Comparison of ENCODE assay signal across 8 cellular contexts in genomic region chr7:74393722-74394121, GRCh38. TPM values are rescaled to one million over a fixed set of nuclear protein-coding genes. Genes with fewer than 3 reads are reported as not detected.
A peak's percentile ranks its signal among the peaks of the same experiment; 100 is the strongest.
DNase-seq lines count a peak whose midpoint lies in the region; FAIRE-seq and TF ChIP-seq lines count a peak whose summit lies in the region.
"Not testable (repeated sequence)": the region's sequence is repeated elsewhere in the genome, so short reads cannot be mapped to it uniquely, and the experiment has no call there.

No MANE protein-coding gene starts in this region.

- H3K18ac ChIP-seq in H9 (ENCODE audit: insufficient read length, low read depth, low read length): not testable (repeated sequence)

- not testable (repeated sequence) for H3K27ac Mint-ChIP-seq in Caco-2 (ENCODE audit: unreplicated experiment); activated naive CD4-positive, alpha-beta T cell treated with anti-CD3 and anti-CD28 coated beads for 36 hours; nephron
- H3K27ac Mint-ChIP-seq in H9: peak overlapping the region; percentile 40 to 91 (median 65); a peak in 2 of 7 replicates

- H3K27ac ChIP-seq in H9 (ENCODE audit: insufficient read length, low read depth, low read length): not testable (repeated sequence)
- H3K27ac ChIP-seq in endothelial cell of umbilical vein (ENCODE audit: insufficient read depth, low read depth, low read length) (peak overlapping the region; percentile 20), tibial nerve (peak overlapping the region in 2 of 4 donors; percentile 43 to 59)

- H3K27me3 Mint-ChIP-seq in Caco-2 (ENCODE audit: insufficient read depth, unreplicated experiment); H9 (ENCODE audit: low read depth); activated naive CD4-positive, alpha-beta T cell treated with anti-CD3 and anti-CD28 coated beads for 36 hours (ENCODE audit: low read depth); nephron (ENCODE audit: low read depth): not testable (repeated sequence)

- H4K5ac ChIP-seq in H9 (ENCODE audit: insufficient read length, low read depth, low read length): not testable (repeated sequence)

- not testable (repeated sequence) for H2BK20ac ChIP-seq in H9 (ENCODE audit: low read depth, low read length, poor library complexity, severe bottlenecking)

- H3K79me2 ChIP-seq in H9 (ENCODE audit: insufficient read depth, low read length); endothelial cell of umbilical vein (ENCODE audit: control insufficient read depth, insufficient read depth, low read length): not testable (repeated sequence)

- not testable (repeated sequence) for H3K4me3 Mint-ChIP-seq in Caco-2 (ENCODE audit: unreplicated experiment); H9; activated naive CD4-positive, alpha-beta T cell treated with anti-CD3 and anti-CD28 coated beads for 36 hours; nephron

- not testable (repeated sequence) for H2BK5ac ChIP-seq in H9 (ENCODE audit: insufficient read length, low read length)

- POLR2A ChIA-PET in Caco-2 (lab: Charles Lee); endothelial cell of umbilical vein (lab: Charles Lee): not testable (repeated sequence)

- not testable (repeated sequence) for H3T11ph ChIP-seq in H9 (ENCODE audit: low read length)

- not testable (repeated sequence) for H3K4me1 ChIP-seq in Caco-2; H9 (ENCODE audit: insufficient read depth, low read length); endothelial cell of umbilical vein (ENCODE audit: control insufficient read depth, extremely low read depth, insufficient read depth, low read length)
- peaks cover 0 to 12% (median 0%) of the 10 kb centered on the region in 4 donors for H3K4me1 ChIP-seq in tibial nerve

- dilution Hi-C loops in endothelial cell of umbilical vein (cut with MboI; ENCODE audit: extremely low pct_ligation_motif_present, low sequenced_read_pairs): not testable (repeated sequence)

- intact Hi-C loops in Caco-2 (cut with micrococcal nuclease; ENCODE audit: unreplicated experiment): loop anchor here (1.0 to 5.0 kb wide), 3 partner anchors 101 to 341 kb away; no protein-coding TSS in a partner anchor
- intact Hi-C loops in activated naive CD4-positive, alpha-beta T cell treated with anti-CD3 and anti-CD28 coated beads for 36 hours (cut with micrococcal nuclease): loop anchor here (10.0 kb wide), 1 partner anchor 529 kb away; the partner anchor contains the start of gene TMEM270
- intact Hi-C loops in endothelial cell of umbilical vein (cut with micrococcal nuclease): loop anchor here (1.0 to 2.0 kb wide), 7 partner anchors 103 to 527 kb away; partner anchors contain the start of gene RFC2

- not testable (repeated sequence) for H2AK5ac ChIP-seq in H9 (ENCODE audit: insufficient read length, low read length)

- H3K14ac ChIP-seq in H9 (ENCODE audit: insufficient read depth, low read length): not testable (repeated sequence)

- not testable (repeated sequence) for TF ChIP-seq EP300 in tibial nerve (IDR thresholded peaks at IDR 0.05)

- not testable (repeated sequence) for H3K9me3 Mint-ChIP-seq in Caco-2 (ENCODE audit: unreplicated experiment); H9; activated naive CD4-positive, alpha-beta T cell treated with anti-CD3 and anti-CD28 coated beads for 36 hours; nephron

- H2BK12ac ChIP-seq in H9 (ENCODE audit: insufficient read length, low read depth, low read length): not testable (repeated sequence)

- BruUV-seq in Caco-2 (replicated peaks; lab: Mats Ljungman, UMichigan); endothelial cell of umbilical vein (replicated peaks; lab: Mats Ljungman, UMichigan): not testable (repeated sequence)

- DNase-seq in Caco-2 (peak in 1 of 2 experiments; percentile 63), H9 (peak; percentile 70), NCI-H748 (lab: John Stamatoyannopoulos, UW; ENCODE audit: unreplicated experiment) (peak; percentile 8), endothelial cell of umbilical vein (ENCODE audit: low read depth, low spot score) (peak; percentile 70), inferior parietal cortex (ENCODE audit: extremely low spot score) (peak; percentile 74), tibial nerve (ENCODE audit: low spot score in 2 of 2) (peak in 1 of 2 donors; percentile 37)
- peak; percentile 58 for DNase-seq in activated naive CD4-positive, alpha-beta T cell treated with anti-CD3 and anti-CD28 coated beads for 36 hours

- H3K4ac ChIP-seq in H9 (ENCODE audit: low read depth, low read length): not testable (repeated sequence)

- H3K27me3 ChIP-seq in Caco-2 (replicated peaks; ENCODE audit: control insufficient read depth, insufficient read depth, low read length); H9 (ENCODE audit: insufficient read depth, low read length); endothelial cell of umbilical vein (ENCODE audit: control insufficient read depth in 2 of 2, insufficient read depth in 2 of 2, low read length in 2 of 2); tibial nerve: not testable (repeated sequence)

- not testable (repeated sequence) for H3K23me2 ChIP-seq in H9 (ENCODE audit: insufficient read length, low read depth, low read length, poor library complexity, severe bottlenecking)

- H3K4me3 ChIP-seq in Caco-2 (ENCODE audit: low read depth, low read length); endothelial cell of umbilical vein (replicated peaks in 1 of 3; ENCODE audit: insufficient read depth in 1 of 3, low read depth in 1 of 3, low read length in 3 of 3); tibial nerve: not testable (repeated sequence)

- not testable (repeated sequence) for H3K79me1 ChIP-seq in H9 (ENCODE audit: insufficient read depth, low read depth, low read length, poor library complexity, severe bottlenecking)

- not testable (repeated sequence) for H3K56ac ChIP-seq in H9 (ENCODE audit: insufficient read length, low read depth, low read length)

- H3K4me1 Mint-ChIP-seq in Caco-2 (ENCODE audit: low read depth, unreplicated experiment); H9; activated naive CD4-positive, alpha-beta T cell treated with anti-CD3 and anti-CD28 coated beads for 36 hours (ENCODE audit: low read depth); nephron: not testable (repeated sequence)

- FAIRE-seq in endothelial cell of umbilical vein (lab: Jason Lieb, UNC): peak; percentile 95

- not testable (repeated sequence) for H4K8ac ChIP-seq in H9 (replicated peaks; ENCODE audit: insufficient read length, low read depth, low read length)

- not testable (repeated sequence) for H4K91ac ChIP-seq in H9 (ENCODE audit: insufficient read length, low read depth, low read length)

- H3K9me3 ChIP-seq in Caco-2; H9 (ENCODE audit: control insufficient read depth, low read depth, low read length); endothelial cell of umbilical vein (replicated peaks; ENCODE audit: control insufficient read depth, insufficient read depth, low read length); tibial nerve: not testable (repeated sequence)

- H3K23ac ChIP-seq in H9 (ENCODE audit: insufficient read length, low read depth, low read length): not testable (repeated sequence)

- CTCF ChIA-PET in Caco-2 (lab: Charles Lee): interaction anchor here (2.7 kb wide), 1 partner anchor 187 kb away, joined by 16 read pairs; no protein-coding TSS in a partner anchor
- CTCF ChIA-PET in activated naive CD4-positive, alpha-beta T cell treated with anti-CD3 and anti-CD28 coated beads for 36 hours (lab: Charles Lee): interaction anchor here (0.7 to 4.0 kb wide), 2 partner anchors 22 to 187 kb away, joined by 3 to 17 read pairs; no protein-coding TSS in a partner anchor
- CTCF ChIA-PET in endothelial cell of umbilical vein (lab: Charles Lee): interaction anchor here (0.6 to 5.5 kb wide), 6 partner anchors 8 to 367 kb away, joined by 3 to 83 read pairs (median 4); partner anchors contain the start of gene LAT2

- not testable (repeated sequence) for TF ChIP-seq POLR2A in endothelial cell of umbilical vein (IDR thresholded peaks at IDR 0.05; ENCODE audit: low read depth, low read length); tibial nerve (IDR thresholded peaks at IDR 0.05)

- not testable (repeated sequence) for H3K36me3 ChIP-seq in Caco-2 (ENCODE audit: control insufficient read depth, insufficient read depth, low read length)
- H3K36me3 ChIP-seq in endothelial cell of umbilical vein (ENCODE audit: control insufficient read depth in 2 of 2, extremely low read depth in 1 of 2, insufficient read depth in 2 of 2, low read length in 2 of 2) (peaks cover 0 to 21% of the 10 kb centered on the region in 2 experiments), tibial nerve (peaks cover 0 to 65% (median 6%) of the 10 kb centered on the region in 3 donors)

- not testable (repeated sequence) for H3K9ac ChIP-seq in H9 (ENCODE audit: extremely low read depth, insufficient read length, low read length)
- H3K9ac ChIP-seq in endothelial cell of umbilical vein (replicated peaks; ENCODE audit: extremely low read depth, insufficient read depth, low read length): peak overlapping the region; percentile 9

- peak; percentile 36 to 40 for TF ChIP-seq CTCF in Caco-2 (IDR thresholded peaks at IDR 0.05; ENCODE audit: insufficient read depth in 1 of 2, low read depth in 1 of 2, low read length in 1 of 2, severe bottlenecking in 1 of 2, unreplicated experiment in 1 of 2)
- TF ChIP-seq CTCF in H9 (conservative IDR thresholded peaks at IDR 0.05): peak; percentile 63
- peak; percentile 37 to 51 for TF ChIP-seq CTCF in endothelial cell of umbilical vein (IDR thresholded peaks at IDR 0.05; ENCODE audit: extremely low read depth in 1 of 2, insufficient read depth in 1 of 2, low read depth in 1 of 2, low read length in 2 of 2)
- peak in 2 of 3 experiments; percentile 26 to 44 for TF ChIP-seq CTCF in nephron (IDR thresholded peaks at IDR 0.05; ENCODE audit: unreplicated experiment in 3 of 3)
- peak in 3 of 5 experiments; percentile 9 to 34 (median 25) for TF ChIP-seq CTCF in tibial nerve (IDR thresholded peaks at IDR 0.05)

- H2AFZ ChIP-seq in H9 (ENCODE audit: low read length); endothelial cell of umbilical vein (ENCODE audit: low read depth, low read length): not testable (repeated sequence)

- H3K9me1 ChIP-seq in endothelial cell of umbilical vein (replicated peaks; ENCODE audit: control insufficient read depth, extremely low read depth, insufficient read depth, low read length): not testable (repeated sequence)

- WGBS in H9 (ENCODE audit: extremely low coverage, insufficient read length, low lambda C conversion rate): no CpG with 5 or more reads among the region's 6 CpGs
- WGBS in tibial nerve, 2 donors: 42 to 44% methylated on average over 6 of the region's 6 CpGs

- H2BK15ac ChIP-seq in H9 (ENCODE audit: low read depth, low read length): not testable (repeated sequence)

- H3K4me2 ChIP-seq in H9 (ENCODE audit: insufficient read depth, insufficient read length, low read length); endothelial cell of umbilical vein (ENCODE audit: insufficient read depth, low read length): not testable (repeated sequence)

- H2BK120ac ChIP-seq in H9 (ENCODE audit: low read depth, low read length, poor library complexity, severe bottlenecking): not testable (repeated sequence)

- not testable (repeated sequence) for H3K36me3 Mint-ChIP-seq in Caco-2 (ENCODE audit: insufficient read depth, unreplicated experiment); activated naive CD4-positive, alpha-beta T cell treated with anti-CD3 and anti-CD28 coated beads for 36 hours (ENCODE audit: low read depth)
- H3K36me3 Mint-ChIP-seq in H9 (ENCODE audit: insufficient read depth in 1 of 3, low read depth in 3 of 3) (peaks cover 10 to 38% (median 20%) of the 10 kb centered on the region in 3 experiments; a peak in 6 of 7 replicates), nephron (ENCODE audit: low read depth) (peaks cover 29% of the 10 kb centered on the region)

- not testable (repeated sequence) for H4K20me1 ChIP-seq in H9 (ENCODE audit: control insufficient read depth, insufficient read depth, insufficient read length); endothelial cell of umbilical vein (replicated peaks; ENCODE audit: control insufficient read depth, extremely low read depth, insufficient read depth, low read length)

RNA-seq across cellular contexts. Expression of gene GTF2IRD1, which starts 60.0 kb away (rescaled TPM):
- 53.6 and 54.6 TPM in 2 replicates for total RNA-seq in Caco-2 (2022)
- total RNA-seq in H9 (2021): 34.3 and 39.9 TPM in 2 replicates
- total RNA-seq in activated naive CD4-positive, alpha-beta T cell treated with anti-CD3 and anti-CD28 coated beads for 36 hours: 1 to 10 TPM; 2.9 to 5.5 TPM
- total RNA-seq in endothelial cell of umbilical vein: 24.2 and 24.7 TPM in 2 replicates
- 14.0 and 14.2 TPM in 2 replicates for polyA plus RNA-seq in endothelial cell of umbilical vein
- polyA plus RNA-seq in endothelial cell of umbilical vein (2011; cell fraction: cytosol; rRNA removed): 16.7 and 18.1 TPM in 2 replicates
- 24.0 and 31.5 TPM in 2 replicates for polyA plus RNA-seq in endothelial cell of umbilical vein (2011; cell fraction: nucleus; rRNA removed)
- 18.6 and 26.7 TPM in 2 replicates for polyA plus RNA-seq in endothelial cell of umbilical vein (2012)
- polyA minus RNA-seq in endothelial cell of umbilical vein: 15.7 and 18.3 TPM in 2 replicates
- 38.5 TPM for polyA minus RNA-seq in endothelial cell of umbilical vein (2011; cell fraction: cytosol; rRNA and poly(A)+ RNA removed)
- 12.3 and 16.7 TPM in 2 replicates for polyA minus RNA-seq in endothelial cell of umbilical vein (2011; cell fraction: nucleus; rRNA and poly(A)+ RNA removed)
- total RNA-seq in tibial nerve: 10 to 100 TPM; 14.6 to 35.7 (median 17.1) TPM
